ENCODE assay signal across 15 cellular contexts in genomic region chr11:122309262-122309925, GRCh38.
DNase-seq lines count a peak whose midpoint lies in the region; ATAC-seq, FAIRE-seq and TF ChIP-seq lines count a peak whose summit lies in the region.
"Had no signal": no experiment of that assay in that cellular context is flagged by ENCODE, and none has a peak within 500 bp of the region (broad histone marks: within the 10 kb centered on the region; RNA-seq: fewer than 3 reads in every experiment).

No MANE protein-coding gene starts in this region.

- intact Hi-C loops in endothelial cell of umbilical vein (cut with micrococcal nuclease) = no loop called here

- peaks cover 22% of the 10 kb centered on the region for H3K27me3 Mint-ChIP-seq in activated T-helper 17 cell treated with anti-CD3 and anti-CD28 coated beads, Interleukin-2, amount 50 U/mL, for 72 hours
- H3K27me3 Mint-ChIP-seq: activated naive CD8-positive, alpha-beta T cell treated with anti-CD3 and anti-CD28 coated beads, Interleukin-2, amount 50 U/mL, for 24 hours had no signal

- H3K27me3 ChIP-seq in SJCRH30 (no peaks in the 10 kb centered on the region), endothelial cell of umbilical vein (ENCODE audit: control insufficient read depth in 2 of 2, insufficient read depth in 2 of 2, low read length in 2 of 2) (peaks cover 6 to 7% of the 10 kb centered on the region in 2 experiments), subcutaneous abdominal adipose tissue (ENCODE audit: control insufficient read depth in 5 of 5, insufficient read depth in 4 of 5, low read length in 5 of 5) (no peaks in the 10 kb centered on the region), Peyer's patch (no peaks in the 10 kb centered on the region)

- no peak overlapping the region for H3K4me3 Mint-ChIP-seq in activated T-helper 17 cell treated with anti-CD3 and anti-CD28 coated beads, Interleukin-2, amount 50 U/mL, for 72 hours
- H3K4me3 Mint-ChIP-seq: activated naive CD8-positive, alpha-beta T cell treated with anti-CD3 and anti-CD28 coated beads, Interleukin-2, amount 50 U/mL, for 24 hours; CD4-positive, alpha-beta memory T cell had no signal

- H3K79me2 ChIP-seq in endothelial cell of umbilical vein (ENCODE audit: control insufficient read depth, insufficient read depth, low read length) = no peaks in the 10 kb centered on the region

- no peak for ATAC-seq in activated T-helper 17 cell treated with anti-CD3 and anti-CD28 coated beads, Interleukin-2, amount 50 U/mL, for 72 hours (replicated peaks)
- ATAC-seq: activated naive CD8-positive, alpha-beta T cell treated with anti-CD3 and anti-CD28 coated beads, Interleukin-2, amount 50 U/mL, for 24 hours had no signal

- H3K4me1 Mint-ChIP-seq in activated T-helper 17 cell treated with anti-CD3 and anti-CD28 coated beads, Interleukin-2, amount 50 U/mL, for 72 hours = no peaks in the 10 kb centered on the region
- H3K4me1 Mint-ChIP-seq: activated naive CD8-positive, alpha-beta T cell treated with anti-CD3 and anti-CD28 coated beads, Interleukin-2, amount 50 U/mL, for 24 hours; CD4-positive, alpha-beta memory T cell had no signal

- H3K27ac ChIP-seq in SJCRH30 (peak overlapping the region; percentile 47), endothelial cell of umbilical vein (ENCODE audit: insufficient read depth, low read depth, low read length) (no peak overlapping the region), subcutaneous abdominal adipose tissue (ENCODE audit: low read depth, low read length) (no peak overlapping the region), Peyer's patch (peak overlapping the region in 1 of 4 donors; percentile 26)
- H3K27ac ChIP-seq: stomach had no signal

- H3K27ac Mint-ChIP-seq in activated T-helper 17 cell treated with anti-CD3 and anti-CD28 coated beads, Interleukin-2, amount 50 U/mL, for 72 hours = no peak overlapping the region
- H3K27ac Mint-ChIP-seq: activated naive CD8-positive, alpha-beta T cell treated with anti-CD3 and anti-CD28 coated beads, Interleukin-2, amount 50 U/mL, for 24 hours; CD4-positive, alpha-beta memory T cell had no signal

- dilution Hi-C loops in endothelial cell of umbilical vein (cut with MboI; ENCODE audit: extremely low pct_ligation_motif_present, low sequenced_read_pairs) = no loop called here

- BruUV-seq in endothelial cell of umbilical vein (replicated peaks; lab: Mats Ljungman, UMichigan) = no TSS peak

- H3K4me1 ChIP-seq in SJCRH30 = peaks cover 17% of the 10 kb centered on the region
- H3K4me1 ChIP-seq in endothelial cell of umbilical vein (ENCODE audit: control insufficient read depth, extremely low read depth, insufficient read depth, low read length) = no peaks in the 10 kb centered on the region
- peaks cover 0 to 28% (median 18%) of the 10 kb centered on the region in 5 donors for H3K4me1 ChIP-seq in subcutaneous abdominal adipose tissue (ENCODE audit: control insufficient read depth in 5 of 5, insufficient read depth in 5 of 5, low read length in 5 of 5)
- H3K4me1 ChIP-seq in Peyer's patch = no peaks in the 10 kb centered on the region
- H3K4me1 ChIP-seq: stomach had no signal

- H3K36me3 ChIP-seq in SJCRH30 (no peaks in the 10 kb centered on the region), endothelial cell of umbilical vein (ENCODE audit: control insufficient read depth in 2 of 2, extremely low read depth in 1 of 2, insufficient read depth in 2 of 2, low read length in 2 of 2) (no peaks in the 10 kb centered on the region), subcutaneous abdominal adipose tissue (ENCODE audit: control insufficient read depth in 5 of 5, insufficient read depth in 5 of 5, low read length in 5 of 5) (no peaks in the 10 kb centered on the region), Peyer's patch (no peaks in the 10 kb centered on the region)
- H3K36me3 ChIP-seq: stomach had no signal

- H3K9me3 Mint-ChIP-seq in activated T-helper 17 cell treated with anti-CD3 and anti-CD28 coated beads, Interleukin-2, amount 50 U/mL, for 72 hours = peaks cover 4% of the 10 kb centered on the region
- H3K9me3 Mint-ChIP-seq: activated naive CD8-positive, alpha-beta T cell treated with anti-CD3 and anti-CD28 coated beads, Interleukin-2, amount 50 U/mL, for 24 hours; CD4-positive, alpha-beta memory T cell had no signal

- peak; percentile 69 for FAIRE-seq in endothelial cell of umbilical vein (lab: Jason Lieb, UNC)
- FAIRE-seq: endometrium had no signal

- peak overlapping the region; percentile 45 for H3K4me2 ChIP-seq in endothelial cell of umbilical vein (ENCODE audit: insufficient read depth, low read length)

- CTCF ChIA-PET in endothelial cell of umbilical vein (lab: Charles Lee) = no interaction called here

- no peaks in the 10 kb centered on the region for H3K36me3 Mint-ChIP-seq in activated T-helper 17 cell treated with anti-CD3 and anti-CD28 coated beads, Interleukin-2, amount 50 U/mL, for 72 hours (ENCODE audit: low read depth)
- H3K36me3 Mint-ChIP-seq: CD4-positive, alpha-beta memory T cell had no signal

- TF ChIP-seq POLR2A in endothelial cell of umbilical vein (IDR thresholded peaks at IDR 0.05; ENCODE audit: low read depth, low read length) = no peak
- TF ChIP-seq POLR2A in Peyer's patch (IDR thresholded peaks at IDR 0.05) = no peak

- H3K9me1 ChIP-seq in endothelial cell of umbilical vein (replicated peaks; ENCODE audit: control insufficient read depth, extremely low read depth, insufficient read depth, low read length) = no peaks in the 10 kb centered on the region

- no peak overlapping the region for H2AFZ ChIP-seq in endothelial cell of umbilical vein (ENCODE audit: low read depth, low read length)

- POLR2A ChIA-PET in endothelial cell of umbilical vein (lab: Charles Lee) = no interaction called here

- H3K9me3 ChIP-seq in SJCRH30 (replicated peaks) (no peaks in the 10 kb centered on the region), endothelial cell of umbilical vein (replicated peaks; ENCODE audit: control insufficient read depth, insufficient read depth, low read length) (no peaks in the 10 kb centered on the region), subcutaneous abdominal adipose tissue (ENCODE audit: control insufficient read depth in 5 of 5, low read length in 5 of 5) (no peaks in the 10 kb centered on the region), Peyer's patch (no peaks in the 10 kb centered on the region)
- H3K9me3 ChIP-seq: stomach had no signal

- no peak overlapping the region for H3K9ac ChIP-seq in endothelial cell of umbilical vein (replicated peaks; ENCODE audit: extremely low read depth, insufficient read depth, low read length)
- H3K9ac ChIP-seq in subcutaneous abdominal adipose tissue (ENCODE audit: low read length in 5 of 5) = peak overlapping the region in 1 of 5 donors; percentile 12

- H3K4me3 ChIP-seq in SJCRH30 (peak overlapping the region; percentile 34), endothelial cell of umbilical vein (replicated peaks in 1 of 3; ENCODE audit: insufficient read depth in 1 of 3, low read depth in 1 of 3, low read length in 3 of 3) (no peak overlapping the region), subcutaneous abdominal adipose tissue (ENCODE audit: low read depth in 1 of 5, low read length in 5 of 5) (peak overlapping the region in 4 of 5 donors; percentile 19 to 54 (median 46)), Peyer's patch (no peak overlapping the region)
- H3K4me3 ChIP-seq: stomach had no signal

- no peak for TF ChIP-seq CTCF in endothelial cell of umbilical vein (IDR thresholded peaks at IDR 0.05; ENCODE audit: extremely low read depth in 1 of 2, insufficient read depth in 1 of 2, low read depth in 1 of 2, low read length in 2 of 2)
- TF ChIP-seq CTCF in Peyer's patch (IDR thresholded peaks at IDR 0.05) = no peak

- no peaks in the 10 kb centered on the region for H4K20me1 ChIP-seq in endothelial cell of umbilical vein (replicated peaks; ENCODE audit: control insufficient read depth, extremely low read depth, insufficient read depth, low read length)

- DNase-seq in SJCRH30 = peak; percentile 22 to 46
- peak; percentile 3 for DNase-seq in endothelial cell of umbilical vein (ENCODE audit: low read depth, low spot score)
- DNase-seq in middle frontal gyrus (ENCODE audit: extremely low spot score, low spot score) = peak; percentile 48
- DNase-seq in NCI-H226 = no peak
- DNase-seq in Peyer's patch = no peak
- DNase-seq: activated CD8-positive, alpha-beta memory T cell treated with anti-CD3 and anti-CD28 coated beads, Interleukin-2, amount 50 U/mL, for 48 hours; activated naive CD8-positive, alpha-beta T cell treated with anti-CD3 and anti-CD28 coated beads, Interleukin-2, amount 50 U/mL, for 24 hours; CD4-positive, alpha-beta memory T cell; mammary epithelial cell; NCI-H146; NK-92 treated with Interleukin-12 subunit alpha and Interleukin-12 subunit beta, amount 100 ng/mL, for 24 hours; stomach had no signal

TF ChIP-seq in endothelial cell of umbilical vein, 7 proteins besides CTCF, POLR2A, EP300 and RAD21:
- TF ChIP-seq EZH2 (IDR thresholded peaks at IDR 0.05; ENCODE audit: borderline replicate concordance, low read depth, low read length, severe bottlenecking) (no peak), GATA2 (IDR thresholded peaks at IDR 0.05; ENCODE audit: insufficient read depth, insufficient read length, low read depth, low read length) (no peak)
- TF ChIP-seq, protein P1, sequence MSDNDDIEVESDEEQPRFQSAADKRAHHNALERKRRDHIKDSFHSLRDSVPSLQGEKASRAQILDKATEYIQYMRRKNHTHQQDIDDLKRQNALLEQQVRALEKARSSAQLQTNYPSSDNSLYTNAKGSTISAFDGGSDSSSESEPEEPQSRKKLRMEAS (IDR thresholded peaks at IDR 0.05; ENCODE audit: insufficient read depth, insufficient read length) = no peak

Comparison
In these comparisons a context has a peak if more than half of its experiments do, and no peak if none do; other contexts are left out.
1. DNase-seq: peak in SJCRH30 (2 of 2), endothelial cell of umbilical vein (single experiment) and middle frontal gyrus (single experiment); none in NCI-H226 (single experiment) and Peyer's patch (0 of 3).
2. H3K4me3 ChIP-seq: peak in SJCRH30 (single experiment) and subcutaneous abdominal adipose tissue (4 of 5); none in endothelial cell of umbilical vein (0 of 3) and Peyer's patch (0 of 4).